8 cellular contexts compared by ENCODE assay signal in the genomic region with DNA sequence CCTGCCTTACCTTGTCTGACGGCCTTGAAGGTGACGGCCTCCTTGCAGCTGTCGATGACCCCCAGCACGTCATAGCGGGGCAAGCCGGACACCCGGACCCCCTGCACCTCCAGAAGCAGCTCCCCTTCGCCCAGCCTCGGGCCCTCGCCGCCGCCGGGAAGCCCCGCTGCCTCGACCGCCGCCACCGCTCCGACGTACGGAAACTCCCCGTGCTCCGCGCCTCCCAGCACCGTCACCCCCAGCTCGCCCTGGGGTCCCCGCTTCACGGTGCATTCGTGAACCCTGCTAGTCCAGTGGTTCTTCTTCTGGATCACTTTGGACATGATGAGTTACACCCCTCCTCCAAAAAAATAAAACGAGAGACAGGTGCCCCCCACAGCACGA. TPM values are rescaled to one million over a fixed set of nuclear protein-coding genes. Genes with fewer than 3 reads are reported as not detected.
A peak's percentile ranks its signal among the peaks of the same experiment; 100 is the strongest.
DNase-seq lines count a peak whose midpoint lies in the region; ATAC-seq and TF ChIP-seq lines count a peak whose summit lies in the region.

No MANE protein-coding gene starts in this region.

- peaks cover 58% of the 10 kb centered on the region for H3K4me1 Mint-ChIP-seq in osteocyte (ENCODE audit: unreplicated experiment)

- peak overlapping the region; percentile 90 for H3K4me2 ChIP-seq in fibroblast of lung (ENCODE audit: extremely low read depth, insufficient read depth, low read length)

- no peaks in the 10 kb centered on the region for H3K27me3 Mint-ChIP-seq in osteocyte (ENCODE audit: unreplicated experiment)

- H3K9ac ChIP-seq in fibroblast of lung (ENCODE audit: insufficient read depth, low read length): peak overlapping the region; percentile 81

- no peaks in the 10 kb centered on the region for H4K20me1 ChIP-seq in fibroblast of lung (ENCODE audit: control insufficient read depth, extremely low read depth, insufficient read depth, low read length)

- H3K79me2 ChIP-seq in fibroblast of lung (ENCODE audit: control insufficient read depth, insufficient read depth, low read length): peaks cover 38% of the 10 kb centered on the region

- H3K36me3 Mint-ChIP-seq in osteocyte (ENCODE audit: unreplicated experiment): peaks cover 4% of the 10 kb centered on the region

- ATAC-seq in RWPE2 (ENCODE audit: low read depth): 0 out of 3 replicates have a peak, but pooled peaks have one; percentile 6

- H3K27me3 ChIP-seq in RWPE2 (ENCODE audit: insufficient read depth, poor library complexity, severe bottlenecking) (no peaks in the 10 kb centered on the region), fibroblast of lung (ENCODE audit: control insufficient read depth, insufficient read depth, low read length) (no peaks in the 10 kb centered on the region)

- H3K4me3 ChIP-seq in RWPE2 (ENCODE audit: severe bottlenecking) (peak overlapping the region; percentile 64), fibroblast of lung (replicated peaks in 1 of 4; ENCODE audit: control extremely low read depth in 1 of 4, insufficient read depth in 1 of 4, low read depth in 3 of 4, low read length in 4 of 4) (peak overlapping the region; percentile 69 to 94 (median 87))

- peak overlapping the region; percentile 52 for H2AFZ ChIP-seq in fibroblast of lung (ENCODE audit: low read length)

- TF ChIP-seq CTCF in RWPE2 (IDR thresholded peaks at IDR 0.05; ENCODE audit: poor library complexity, severe bottlenecking) (no peak), fibroblast of lung (conservative IDR thresholded peaks at IDR 0.05 in 1 of 2, IDR thresholded peaks at IDR 0.05 in 1 of 2; ENCODE audit: low read depth in 1 of 2, low read length in 2 of 2) (no peak), osteocyte (IDR thresholded peaks at IDR 0.05) (no peak)

- H3K27ac Mint-ChIP-seq in osteocyte (ENCODE audit: unreplicated experiment): peak overlapping the region; percentile 96

- H3K4me3 Mint-ChIP-seq in osteocyte (ENCODE audit: unreplicated experiment): peak overlapping the region; percentile 98

- H3K4me1 ChIP-seq in RWPE2 (ENCODE audit: insufficient read depth, poor library complexity, severe bottlenecking) (peaks cover 14% of the 10 kb centered on the region), fibroblast of lung (ENCODE audit: control insufficient read depth, extremely low read depth, insufficient read depth, low read length) (peaks cover 29% of the 10 kb centered on the region)

- no peaks in the 10 kb centered on the region for H3K9me3 ChIP-seq in RWPE2 (ENCODE audit: severe bottlenecking)
- H3K9me3 ChIP-seq in fibroblast of lung (ENCODE audit: control insufficient read depth, insufficient read depth, low read depth, low read length): no peaks in the 10 kb centered on the region

- H3K36me3 ChIP-seq in RWPE2 (ENCODE audit: low read depth): no peaks in the 10 kb centered on the region
- no peaks in the 10 kb centered on the region for H3K36me3 ChIP-seq in fibroblast of lung (ENCODE audit: control insufficient read depth, insufficient read depth, low read length)

- DNase-seq in DMS 273 (lab: John Stamatoyannopoulos, UW; ENCODE audit: unreplicated experiment): peak; percentile 57
- DNase-seq in DMS 273 treated with DMSO at 0.1 percent for 48 hours (lab: John Stamatoyannopoulos, UW): no peak
- DNase-seq in RWPE2 (ENCODE audit: low spot score): no peak
- DNase-seq in fibroblast of lung (ENCODE audit: low read depth in 2 of 2): peak in 1 of 2 donors; percentile 14
- no peak for DNase-seq in osteocyte (ENCODE audit: extremely low spot score, unreplicated experiment)
- no peak for DNase-seq in NCI-H2227 (lab: John Stamatoyannopoulos, UW; ENCODE audit: unreplicated experiment)
- DNase-seq in HPDE6-E6E7 (ENCODE audit: extremely low spot score): no peak
- DNase-seq in HT-29 (ENCODE audit: low spot score): no peak

- H3K27ac ChIP-seq in RWPE2 (ENCODE audit: poor library complexity, severe bottlenecking) (peak overlapping the region; percentile 68), fibroblast of lung (ENCODE audit: insufficient read depth, low read length) (peak overlapping the region; percentile 88)

- H3K9me3 Mint-ChIP-seq in osteocyte (ENCODE audit: unreplicated experiment): no peaks in the 10 kb centered on the region

RNA-seq across cellular contexts. Expression of a gene that starts 0.7 kb away (rescaled TPM):
- total RNA-seq in fibroblast of lung: 8.0 and 15.7 TPM in 2 replicates
- polyA plus RNA-seq in fibroblast of lung: 12.5 and 23.7 TPM in 2 replicates
- 9.0 and 20.7 TPM in 2 replicates for polyA plus RNA-seq in fibroblast of lung (2012)
- 7.5 and 22.0 TPM in 2 replicates for polyA minus RNA-seq in fibroblast of lung (ENCODE audit: low replicate concordance)
- total RNA-seq in osteocyte: 20.1 and 21.9 TPM in 2 replicates
- total RNA-seq in HT-29 (2014; rRNA removed; shearing (Covaris generic)): 15.6 and 26.2 TPM in 2 replicates
